In the genomic region with DNA sequence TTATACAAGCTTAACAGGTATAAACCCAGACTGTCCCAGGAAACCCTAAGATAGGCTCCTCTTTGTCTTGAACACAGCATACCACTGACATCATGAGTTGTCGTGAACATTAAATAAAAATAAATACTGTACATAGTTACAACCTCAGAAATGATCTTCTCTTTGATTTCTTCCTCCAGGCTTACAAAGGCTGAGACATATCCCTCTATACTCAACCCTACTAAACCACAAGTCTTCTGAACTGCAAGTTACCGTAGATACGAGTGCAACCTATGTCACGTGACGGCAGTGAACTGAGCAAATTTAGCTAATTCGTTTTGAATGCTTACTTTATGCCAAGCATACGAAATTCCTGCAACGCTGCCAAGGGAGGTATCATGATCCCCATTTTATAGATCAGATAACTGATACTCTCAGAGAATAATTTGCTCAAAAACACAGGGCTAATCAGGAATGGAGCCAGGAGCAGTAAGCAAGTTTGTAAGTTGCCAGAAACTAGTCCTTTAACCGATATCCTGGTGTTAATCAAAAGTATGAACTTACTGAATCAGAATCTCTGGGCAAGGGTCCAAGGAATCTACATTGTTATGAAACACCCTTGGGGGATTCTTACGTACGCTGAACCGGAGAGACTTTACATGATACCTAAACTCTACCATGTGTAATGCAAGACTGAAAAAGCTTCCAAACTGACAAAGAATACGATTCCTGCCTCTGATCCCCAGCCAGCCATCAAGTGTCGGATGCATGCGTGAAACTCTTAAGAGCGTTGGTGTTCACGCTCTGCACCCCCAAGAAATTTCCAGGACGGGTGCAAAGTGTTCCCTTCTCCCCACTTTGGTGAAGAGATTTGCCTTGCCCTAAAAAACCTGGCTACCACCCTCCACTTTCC, we compare ENCODE assay signal across 8 cellular contexts.
DNase-seq lines count a peak whose midpoint lies in the region; ATAC-seq and TF ChIP-seq lines count a peak whose summit lies in the region.

No MANE protein-coding gene starts in this region.

- DNase-seq in HL-60 (ENCODE audit: low read depth in 1 of 2, low spot score in 1 of 2): peak in 1 of 2 experiments; percentile 67
- no peak for DNase-seq in WTC11 (ENCODE audit: low spot score)
- DNase-seq in stimulated activated effector memory CD8-positive, alpha-beta T cell treated with anti-CD3 and anti-CD28 coated beads, Interleukin-12 subunit alpha, Interleukin-12 subunit beta, amount 100 ng/mL, for 72 hours (ENCODE audit: low spot score in 2 of 2): no peak
- no peak for DNase-seq in DMS114 treated with DMSO at 0.1 percent for 48 hours (lab: John Stamatoyannopoulos, UW; ENCODE audit: unreplicated experiment)
- DNase-seq in globus pallidus (ENCODE audit: low spot score): no peak
- no peak for DNase-seq in hypothalamus (lab: John Stamatoyannopoulos, UW)

- POLR2A ChIA-PET in WTC11 (lab: Charles Lee): no interaction called here

- no peaks in the 10 kb centered on the region for H3K27me3 ChIP-seq in HL-60 (ENCODE audit: insufficient read depth, poor library complexity, severe bottlenecking)

- 0 out of 2 replicates have a peak overlapping the region, but pooled peaks have one; percentile 20 for H3K27ac Mint-ChIP-seq in WTC11
- H3K27ac Mint-ChIP-seq in stimulated activated effector memory CD8-positive, alpha-beta T cell treated with anti-CD3 and anti-CD28 coated beads, Interleukin-12 subunit alpha, Interleukin-12 subunit beta, amount 100 ng/mL, for 72 hours: peak overlapping the region; percentile 73

- TF ChIP-seq CTCF in HL-60 (IDR thresholded peaks at IDR 0.05; ENCODE audit: insufficient read depth, low read length): no peak
- TF ChIP-seq CTCF in WTC11 (IDR thresholded peaks at IDR 0.05): no peak

- H3K4me1 Mint-ChIP-seq in WTC11: peaks cover 54% of the 10 kb centered on the region
- H3K4me1 Mint-ChIP-seq in stimulated activated effector memory CD8-positive, alpha-beta T cell treated with anti-CD3 and anti-CD28 coated beads, Interleukin-12 subunit alpha, Interleukin-12 subunit beta, amount 100 ng/mL, for 72 hours: peaks cover 86% of the 10 kb centered on the region

- CTCF ChIA-PET in WTC11 (lab: Charles Lee): interaction anchor here (1.7 kb wide), 1 partner anchor 104 kb away, joined by 6 read pairs; no protein-coding TSS in a partner anchor

- H3K36me3 Mint-ChIP-seq in WTC11: no peaks in the 10 kb centered on the region
- H3K36me3 Mint-ChIP-seq in stimulated activated effector memory CD8-positive, alpha-beta T cell treated with anti-CD3 and anti-CD28 coated beads, Interleukin-12 subunit alpha, Interleukin-12 subunit beta, amount 100 ng/mL, for 72 hours: peaks cover 10% of the 10 kb centered on the region

- no peak for ATAC-seq in WTC11
- peak; percentile 20 for ATAC-seq in esophagus mucosa
- peak; percentile 86 for ATAC-seq in stimulated activated effector memory CD8-positive, alpha-beta T cell treated with anti-CD3 and anti-CD28 coated beads, Interleukin-12 subunit alpha, Interleukin-12 subunit beta, amount 100 ng/mL, for 72 hours
- no peak for ATAC-seq in GM21825 (IDR thresholded peaks at IDR 0.05; ENCODE audit: unreplicated experiment)

- H3K4me3 ChIP-seq in HL-60 (replicated peaks; ENCODE audit: insufficient read depth, low read length): no peak overlapping the region

- peak overlapping the region; percentile 71 for H3K27ac ChIP-seq in HL-60 (replicated peaks)

- H3K4me3 Mint-ChIP-seq in WTC11: no peak overlapping the region
- peak overlapping the region; percentile 42 for H3K4me3 Mint-ChIP-seq in stimulated activated effector memory CD8-positive, alpha-beta T cell treated with anti-CD3 and anti-CD28 coated beads, Interleukin-12 subunit alpha, Interleukin-12 subunit beta, amount 100 ng/mL, for 72 hours

- H3K27me3 Mint-ChIP-seq in WTC11 (ENCODE audit: low read depth): no peaks in the 10 kb centered on the region

- H3K9me3 Mint-ChIP-seq in WTC11: no peaks in the 10 kb centered on the region
- H3K9me3 Mint-ChIP-seq in stimulated activated effector memory CD8-positive, alpha-beta T cell treated with anti-CD3 and anti-CD28 coated beads, Interleukin-12 subunit alpha, Interleukin-12 subunit beta, amount 100 ng/mL, for 72 hours: no peaks in the 10 kb centered on the region

TF ChIP-seq in WTC11, 78 proteins besides CTCF, POLR2A, EP300 and RAD21:
- TF ChIP-seq GABPB1 (CRISPR knock-in tag; IDR thresholded peaks at IDR 0.05) (no peak), ZNF138 (CRISPR knock-in tag; conservative IDR thresholded peaks at IDR 0.05) (no peak), NFYB (CRISPR knock-in tag; conservative IDR thresholded peaks at IDR 0.05; ENCODE audit: low read depth) (no peak), TCF7 (CRISPR knock-in tag; IDR thresholded peaks at IDR 0.05; ENCODE audit: low read depth) (no peak), NFATC4 (CRISPR knock-in tag; IDR thresholded peaks at IDR 0.05) (no peak), ESRRA (CRISPR knock-in tag; IDR thresholded peaks at IDR 0.05; ENCODE audit: borderline replicate concordance) (no peak), NR2C2 (CRISPR knock-in tag; IDR thresholded peaks at IDR 0.05) (no peak)
- TF ChIP-seq, protein P1, sequence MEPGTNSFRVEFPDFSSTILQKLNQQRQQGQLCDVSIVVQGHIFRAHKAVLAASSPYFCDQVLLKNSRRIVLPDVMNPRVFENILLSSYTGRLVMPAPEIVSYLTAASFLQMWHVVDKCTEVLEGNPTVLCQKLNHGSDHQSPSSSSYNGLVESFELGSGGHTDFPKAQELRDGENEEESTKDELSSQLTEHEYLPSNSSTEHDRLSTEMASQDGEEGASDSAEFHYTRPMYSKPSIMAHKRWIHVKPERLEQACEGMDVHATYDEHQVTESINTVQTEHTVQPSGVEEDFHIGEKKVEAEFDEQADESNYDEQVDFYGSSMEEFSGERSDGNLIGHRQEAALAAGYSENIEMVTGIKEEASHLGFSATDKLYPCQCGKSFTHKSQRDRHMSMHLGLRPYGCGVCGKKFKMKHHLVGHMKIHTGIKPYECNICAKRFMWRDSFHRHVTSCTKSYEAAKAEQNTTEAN (CRISPR knock-in tag; IDR thresholded peaks at IDR 0.05): no peak
- TF ChIP-seq, protein P2, sequence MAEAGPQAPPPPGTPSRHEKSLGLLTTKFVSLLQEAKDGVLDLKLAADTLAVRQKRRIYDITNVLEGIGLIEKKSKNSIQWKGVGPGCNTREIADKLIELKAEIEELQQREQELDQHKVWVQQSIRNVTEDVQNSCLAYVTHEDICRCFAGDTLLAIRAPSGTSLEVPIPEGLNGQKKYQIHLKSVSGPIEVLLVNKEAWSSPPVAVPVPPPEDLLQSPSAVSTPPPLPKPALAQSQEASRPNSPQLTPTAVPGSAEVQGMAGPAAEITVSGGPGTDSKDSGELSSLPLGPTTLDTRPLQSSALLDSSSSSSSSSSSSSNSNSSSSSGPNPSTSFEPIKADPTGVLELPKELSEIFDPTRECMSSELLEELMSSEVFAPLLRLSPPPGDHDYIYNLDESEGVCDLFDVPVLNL (CRISPR knock-in tag; IDR thresholded peaks at IDR 0.05; ENCODE audit: borderline replicate concordance, low read depth): no peak
- TF ChIP-seq, protein P3, sequence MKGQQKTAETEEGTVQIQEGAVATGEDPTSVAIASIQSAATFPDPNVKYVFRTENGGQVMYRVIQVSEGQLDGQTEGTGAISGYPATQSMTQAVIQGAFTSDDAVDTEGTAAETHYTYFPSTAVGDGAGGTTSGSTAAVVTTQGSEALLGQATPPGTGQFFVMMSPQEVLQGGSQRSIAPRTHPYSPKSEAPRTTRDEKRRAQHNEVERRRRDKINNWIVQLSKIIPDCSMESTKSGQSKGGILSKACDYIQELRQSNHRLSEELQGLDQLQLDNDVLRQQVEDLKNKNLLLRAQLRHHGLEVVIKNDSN (CRISPR knock-in tag; IDR thresholded peaks at IDR 0.05): no peak

Comparison
In these comparisons a context has a peak if more than half of its experiments do, and no peak if none do; other contexts are left out.
1. ATAC-seq: peak in esophagus mucosa (single experiment) and stimulated activated effector memory CD8-positive, alpha-beta T cell treated with anti-CD3 and anti-CD28 coated beads, Interleukin-12 subunit alpha, Interleukin-12 subunit beta, amount 100 ng/mL, for 72 hours (single experiment); none in WTC11 (single experiment) and GM21825 (single experiment).